Comparison of ENCODE assay signal across 8 cellular contexts in the genomic region with DNA sequence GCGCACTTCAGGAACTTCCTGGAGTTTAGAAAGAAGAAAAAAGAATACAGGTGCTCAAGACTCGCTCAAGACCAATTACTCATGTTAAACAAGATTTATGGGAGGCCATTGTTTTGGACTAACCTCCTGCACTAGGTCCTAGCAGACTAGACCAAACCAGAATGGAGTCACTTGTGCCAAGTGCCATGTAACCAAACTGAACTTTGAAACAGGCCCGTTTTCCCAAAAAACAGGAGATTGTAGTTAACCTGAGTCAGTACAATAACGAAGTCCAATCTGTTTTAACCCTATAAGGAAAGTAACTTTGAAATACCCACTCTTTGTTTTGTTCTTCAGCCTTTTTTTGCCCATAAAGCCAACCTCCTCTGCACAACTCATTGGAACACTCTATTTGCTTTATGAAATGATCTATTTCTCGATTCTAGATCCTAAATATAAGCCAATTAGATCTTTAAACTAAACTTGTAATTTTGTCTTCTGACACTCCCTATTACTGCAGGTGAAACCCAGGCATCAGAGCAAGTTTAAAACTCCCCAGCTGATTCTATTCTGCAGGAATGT. TPM values are rescaled to one million over a fixed set of nuclear protein-coding genes. Genes with fewer than 3 reads are reported as not detected.
DNase-seq lines count a peak whose midpoint lies in the region; ATAC-seq, FAIRE-seq and TF ChIP-seq lines count a peak whose summit lies in the region.

No MANE protein-coding gene starts in this region.

- H3K4me3 ChIP-seq in DOHH2 (ENCODE audit: low read length) (peak overlapping the region; percentile 84), RWPE2 (ENCODE audit: severe bottlenecking) (peak overlapping the region; percentile 60), esophagus muscularis mucosa (peak overlapping the region; percentile 72 to 84 (median 79)), psoas muscle (peak overlapping the region; percentile 94)

- H3K36me3 ChIP-seq in DOHH2 (ENCODE audit: control insufficient read depth, low read length), result no peaks in the 10 kb centered on the region; the same call in 1 of the 2 replicates
- H3K36me3 ChIP-seq in RWPE2 (ENCODE audit: low read depth), result no peaks in the 10 kb centered on the region
- H3K36me3 ChIP-seq in esophagus muscularis mucosa, result no peaks in the 10 kb centered on the region
- no peaks in the 10 kb centered on the region for H3K36me3 ChIP-seq in psoas muscle (ENCODE audit: insufficient read depth in 1 of 2, low read depth in 1 of 2)

- no peak for TF ChIP-seq POLR2A in esophagus muscularis mucosa (IDR thresholded peaks at IDR 0.05; ENCODE audit: low read depth)

- intact Hi-C loops in esophagus muscularis mucosa (cut with DNase I), result loop anchor here (2.0 kb wide), 1 partner anchor 315 kb away; no protein-coding TSS in a partner anchor
- intact Hi-C loops in psoas muscle (cut with DNase I), result loop anchor here (5.0 to 10.0 kb wide), 3 partner anchors 142 to 315 kb away; partner anchors contain the start of genes MAP10 (in 1 of the 2) and SIPA1L2 (in 1 of the 2)

- H4K20me1 ChIP-seq in DOHH2 (ENCODE audit: control insufficient read depth, insufficient read depth, low read depth, low read length), result no peaks in the 10 kb centered on the region; the same call in 1 of the 2 replicates

- H3K4me2 ChIP-seq in DOHH2 (ENCODE audit: low read length), result peak overlapping the region; percentile 90

- TF ChIP-seq CTCF in DOHH2 (IDR thresholded peaks at IDR 0.05; ENCODE audit: low read depth, low read length, poor library complexity, severe bottlenecking) (no peak), RWPE2 (IDR thresholded peaks at IDR 0.05; ENCODE audit: poor library complexity, severe bottlenecking) (no peak), esophagus muscularis mucosa (IDR thresholded peaks at IDR 0.05) (no peak), psoas muscle (IDR thresholded peaks at IDR 0.05) (no peak), omental fat pad (IDR thresholded peaks at IDR 0.05) (no peak)

- DNase-seq in RWPE2 (ENCODE audit: low spot score) (no peak), esophagus muscularis mucosa (ENCODE audit: extremely low spot score) (no peak), psoas muscle (no peak), omental fat pad (ENCODE audit: low spot score) (no peak), RCC 7860 (ENCODE audit: low spot score) (no peak), GF-D8 (lab: John Stamatoyannopoulos, UW) (no peak)
- DNase-seq in stimulated activated CD4-positive, alpha-beta T cell treated with anti-CD3 and anti-CD28 coated beads, Interleukin-4, amount 100 ng/mL, for 24 hours, result no peak

- peak overlapping the region; percentile 29; the same call in 1 of the 2 replicates for H3K27ac ChIP-seq in DOHH2 (ENCODE audit: low read depth, low read length)
- H3K27ac ChIP-seq in RWPE2 (ENCODE audit: poor library complexity, severe bottlenecking), result peak overlapping the region; percentile 45
- peak overlapping the region; percentile 77 to 84 (median 82) for H3K27ac ChIP-seq in esophagus muscularis mucosa (replicated peaks in 1 of 4)
- H3K27ac ChIP-seq in psoas muscle, result peak overlapping the region; percentile 93

- no peaks in the 10 kb centered on the region for H3K27me3 ChIP-seq in DOHH2 (ENCODE audit: control insufficient read depth, low read length)
- H3K27me3 ChIP-seq in RWPE2 (ENCODE audit: insufficient read depth, poor library complexity, severe bottlenecking), result no peaks in the 10 kb centered on the region
- H3K27me3 ChIP-seq in esophagus muscularis mucosa, result no peaks in the 10 kb centered on the region
- no peaks in the 10 kb centered on the region for H3K27me3 ChIP-seq in psoas muscle (ENCODE audit: insufficient read depth in 3 of 3, low read length in 2 of 3)

- peaks cover 47% of the 10 kb centered on the region for H3K79me2 ChIP-seq in DOHH2 (ENCODE audit: control insufficient read depth, low read length)

- H3F3A ChIP-seq in DOHH2 (ENCODE audit: control insufficient read depth, insufficient read depth), result no peaks in the 10 kb centered on the region

- no peak for ATAC-seq in RWPE2 (ENCODE audit: low read depth)
- ATAC-seq in psoas muscle, result no peak
- no peak for ATAC-seq in omental fat pad (ENCODE audit: low FRiP score)

- no peak for FAIRE-seq in RCC 7860 (lab: Jason Lieb, UNC)

- WGBS in esophagus muscularis mucosa, result 96% methylated on average over 5 of the region's 5 CpGs
- 82 to 86% (median 83%) methylated on average over 5 of the region's 5 CpGs for WGBS in psoas muscle, 3 donors

- H3K9me3 ChIP-seq in DOHH2 (ENCODE audit: control insufficient read depth, insufficient read depth, low read length) (peaks cover 2% of the 10 kb centered on the region; the same call in 1 of the 2 replicates), RWPE2 (ENCODE audit: severe bottlenecking) (no peaks in the 10 kb centered on the region), esophagus muscularis mucosa (no peaks in the 10 kb centered on the region), psoas muscle (no peaks in the 10 kb centered on the region)

- no peaks in the 10 kb centered on the region; the same call in 1 of the 2 replicates for H3K9me2 ChIP-seq in DOHH2 (replicated peaks; ENCODE audit: control insufficient read depth, low read length)

- TF ChIP-seq EP300 in esophagus muscularis mucosa (IDR thresholded peaks at IDR 0.05), result no peak

- H3K4me1 ChIP-seq in DOHH2 (ENCODE audit: control insufficient read depth, low read length) (peaks cover 36% of the 10 kb centered on the region), RWPE2 (ENCODE audit: insufficient read depth, poor library complexity, severe bottlenecking) (peaks cover 12% of the 10 kb centered on the region), esophagus muscularis mucosa (peaks cover 17 to 34% (median 26%) of the 10 kb centered on the region in 4 donors), psoas muscle (peaks cover 19% of the 10 kb centered on the region)

RNA-seq across cellular contexts. Expression of gene NTPCR, which starts 0.7 kb away (rescaled TPM):
- total RNA-seq in esophagus muscularis mucosa (10 to 100 TPM; 21.7 to 26.6 (median 24.6) TPM), psoas muscle (10 to 100 TPM; 37.2 to 72.0 (median 62.2) TPM), omental fat pad (10 to 100 TPM; 18.5 to 32.9 (median 25.1) TPM)
- polyA plus RNA-seq in psoas muscle, result 10 to 100 TPM; 34.8 to 75.1 (median 65.0) TPM

Comparison
In these comparisons a context has a peak if more than half of its experiments do, and no peak if none do; other contexts are left out.
1. H3K27ac ChIP-seq: peak in every context shown above with its lines; median percentile 93 in psoas muscle; 82 in esophagus muscularis mucosa; 45 in RWPE2; 29 in DOHH2.